ENCODE assay signal across 8 cellular contexts in genomic region chr12:104494816-104495158, GRCh38. TPM values are rescaled to one million over a fixed set of nuclear protein-coding genes. Genes with fewer than 3 reads are reported as not detected.
DNase-seq lines count a peak whose midpoint lies in the region; ATAC-seq, FAIRE-seq and TF ChIP-seq lines count a peak whose summit lies in the region.
"Had no signal": no experiment of that assay in that cellular context is flagged by ENCODE, and none has a peak within 500 bp of the region (broad histone marks: within the 10 kb centered on the region; RNA-seq: fewer than 3 reads in every experiment).

No MANE protein-coding gene starts in this region.

- peak; percentile 27 for DNase-seq in central memory CD4-positive, alpha-beta T cell
- no peak for DNase-seq in spleen
- DNase-seq in islet precursor cell, result no peak
- DNase-seq in NCI-H146 treated with DMSO at 0.1 percent for 48 hours (lab: John Stamatoyannopoulos, UW; ENCODE audit: unreplicated experiment), result no peak
- DNase-seq in H54 (ENCODE audit: insufficient read length, low spot score), result no peak
- DNase-seq: NCI-H1092 had no signal

- peak overlapping the region; percentile 46 to 79 (median 74) for H3K27ac ChIP-seq in spleen

- peak overlapping the region in 2 of 8 donors; percentile 3 to 10 for H3K4me3 ChIP-seq in spleen

- TF ChIP-seq POLR2A in spleen (IDR thresholded peaks at IDR 0.05), result no peak
- TF ChIP-seq POLR2A in H54 (IDR thresholded peaks at IDR 0.05; ENCODE audit: low read depth, low read length), result no peak

- TF ChIP-seq CTCF in spleen (IDR thresholded peaks at IDR 0.05 in 8 of 11, conservative IDR thresholded peaks at IDR 0.05 in 3 of 11), result no peak

- H3K4me1 ChIP-seq in spleen, result peaks cover 29 to 100% (median 78%) of the 10 kb centered on the region in 6 donors

- intact Hi-C loops in spleen (cut with DNase I; ENCODE audit: low total_unique reads), result no loop called here

- FAIRE-seq in H54 (lab: Jason Lieb, UNC), result no peak

- WGBS in spleen, 5 donors, result 23 to 40% (median 32%) methylated on average over 5 of the region's 5 CpGs

- ATAC-seq in GM19351 (IDR thresholded peaks at IDR 0.05; ENCODE audit: unreplicated experiment), result peak; percentile 41
- ATAC-seq in HG03442 (IDR thresholded peaks at IDR 0.05; ENCODE audit: unreplicated experiment), result peak; percentile 30

- H3K27me3 ChIP-seq in spleen (replicated peaks in 1 of 7), result no peaks in the 10 kb centered on the region

- no peaks in the 10 kb centered on the region for H3K36me3 ChIP-seq in spleen

- no peaks in the 10 kb centered on the region for H3K9me3 ChIP-seq in spleen

RNA-seq across cellular contexts. Expression of gene CHST11, which starts 38.0 kb away (rescaled TPM):
- 10 to 100 TPM; 45.0 to 65.1 (median 56.1) TPM for total RNA-seq in spleen
- 1 to 10 TPM; 5.2 to 6.1 (median 5.8) TPM for polyA plus RNA-seq in spleen
